ENCODE assay signal across 30 cellular contexts in the genomic region with DNA sequence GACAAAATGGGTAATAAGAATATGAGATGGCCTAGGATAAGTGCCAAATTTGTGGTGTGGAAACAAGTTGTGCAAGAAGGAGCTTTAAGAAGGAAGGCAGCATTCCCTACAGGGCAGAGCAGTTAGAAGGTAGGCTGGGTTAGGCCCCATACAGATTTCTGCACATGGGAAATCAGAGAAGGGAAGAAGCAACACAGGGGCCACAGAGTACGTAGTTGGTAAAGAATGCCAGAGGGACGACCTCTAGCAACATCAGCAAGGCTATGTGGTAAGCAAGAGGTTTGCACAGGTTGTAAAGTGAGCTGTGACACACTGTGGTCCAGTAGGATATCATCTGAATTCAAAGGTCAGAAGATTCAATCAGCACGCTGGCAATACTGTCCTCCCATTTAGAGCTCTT.
A peak's percentile ranks its signal among the peaks of the same experiment; 100 is the strongest.
DNase-seq lines count a peak whose midpoint lies in the region; ATAC-seq, FAIRE-seq and TF ChIP-seq lines count a peak whose summit lies in the region.
"Had no signal": no experiment of that assay in that cellular context is flagged by ENCODE, and none has a peak within 500 bp of the region (broad histone marks: within the 10 kb centered on the region; RNA-seq: fewer than 3 reads in every experiment).

No MANE protein-coding gene starts in this region.

- H3K27me3 Mint-ChIP-seq in WTC11 (ENCODE audit: low read depth): no peaks in the 10 kb centered on the region
- H3K27me3 Mint-ChIP-seq: stimulated activated naive B cell treated with anti-CD40 and anti-IgM and Interleukin-4, amounts not matched to agents 10 μg/mL and 1 μg/mL and 100 μg/mL, for 72 hours; T-cell had no signal

- H3K36me3 ChIP-seq in SK-N-SH (replicated peaks in 1 of 2; ENCODE audit: control insufficient read depth in 1 of 2, insufficient read depth in 2 of 2, low read length in 1 of 2): no peaks in the 10 kb centered on the region
- H3K36me3 ChIP-seq in bronchial epithelial cell (ENCODE audit: control insufficient read depth, insufficient read depth, low read length): no peaks in the 10 kb centered on the region
- no peaks in the 10 kb centered on the region for H3K36me3 ChIP-seq in psoas muscle (ENCODE audit: insufficient read depth in 1 of 2, low read depth in 1 of 2)
- H3K36me3 ChIP-seq: adrenal gland; BLaER1 treated with 17β-estradiol and CSF1 and Interleukin-3, amounts not matched to agents 10 nM and 100 nM; brain microvascular endothelial cell; Peyer's patch; SJCRH30 had no signal

- H3K27me3 ChIP-seq in SK-N-SH (ENCODE audit: insufficient read depth) (no peaks in the 10 kb centered on the region), bronchial epithelial cell (ENCODE audit: control insufficient read depth, insufficient read depth, low read length) (no peaks in the 10 kb centered on the region), psoas muscle (ENCODE audit: insufficient read depth in 3 of 3, low read length in 2 of 3) (no peaks in the 10 kb centered on the region)
- H3K27me3 ChIP-seq: adrenal gland; BLaER1 treated with 17β-estradiol and CSF1 and Interleukin-3, amounts not matched to agents 10 nM and 100 nM; brain microvascular endothelial cell; Peyer's patch; SJCRH30 had no signal

- H3K4me3 ChIP-seq in SK-N-SH (ENCODE audit: low read depth in 2 of 2, low read length in 1 of 2): no peak overlapping the region
- no peak overlapping the region for H3K4me3 ChIP-seq in bronchial epithelial cell (ENCODE audit: low read depth, low read length)
- H3K4me3 ChIP-seq in psoas muscle: no peak overlapping the region
- H3K4me3 ChIP-seq: adrenal gland; BLaER1 treated with 17β-estradiol and CSF1 and Interleukin-3, amounts not matched to agents 10 nM and 100 nM; mucosa of descending colon; Peyer's patch; SJCRH30 had no signal

- WGBS in SK-N-SH (ENCODE audit: low lambda C conversion rate): 27% methylated on average over 3 of the region's 3 CpGs
- 61 to 71% (median 63%) methylated on average over 3 of the region's 3 CpGs for WGBS in psoas muscle, 3 donors

- CTCF ChIA-PET in SK-N-SH (lab: Yijun Ruan, JAX) (interaction anchor here (1.3 kb wide), 1 partner anchor 11 kb away, joined by 4 read pairs; no protein-coding TSS in a partner anchor), WTC11 (lab: Charles Lee) (no interaction called here)

- no peaks in the 10 kb centered on the region for H3K9me2 ChIP-seq in SK-N-SH

- H3K27ac Mint-ChIP-seq in WTC11: no peak overlapping the region
- H3K27ac Mint-ChIP-seq: activated T-cell treated with anti-CD3 and anti-CD28 coated beads, Interleukin-2, amount 50 U/mL, for 72 hours; natural killer cell; stimulated activated naive B cell treated with anti-CD40 and anti-IgM and Interleukin-4, amounts not matched to agents 10 μg/mL and 1 μg/mL and 100 μg/mL, for 72 hours; T-cell had no signal

- no peak overlapping the region; a peak in 1 of 4 replicates for H3K27ac ChIP-seq in SK-N-SH (ENCODE audit: low read depth in 2 of 2, low read length in 1 of 2)
- no peak overlapping the region for H3K27ac ChIP-seq in psoas muscle
- H3K27ac ChIP-seq: 22Rv1; adrenal gland; BLaER1 treated with 17β-estradiol and CSF1 and Interleukin-3, amounts not matched to agents 10 nM and 100 nM; brain microvascular endothelial cell; Peyer's patch; SJCRH30 had no signal

- H3K9me3 Mint-ChIP-seq in WTC11: peaks cover 3% of the 10 kb centered on the region

- DNase-seq in SK-N-SH (no peak), bronchial epithelial cell (ENCODE audit: low read depth) (peak; percentile 5), left ventricle myocardium superior (no peak), psoas muscle (no peak), NOMO-1 (lab: John Stamatoyannopoulos, UW; ENCODE audit: unreplicated experiment in 2 of 2) (no peak), WTC11 (ENCODE audit: low spot score) (no peak)
- DNase-seq: activated CD4-positive, alpha-beta T cell treated with anti-CD3 and anti-CD28 coated beads, Interleukin-2, amount 50 U/mL, for 48 hours; activated naive CD4-positive, alpha-beta T cell treated with Interleukin-2 at 50 U/mL for 16 hours; activated T-cell treated with anti-CD3 and anti-CD28 coated beads, Interleukin-2, amount 50 U/mL, for 72 hours; adrenal gland; brain microvascular endothelial cell; DMS153; Karpas-422; mucosa of descending colon; natural killer cell; NCI-H146; NCI-H774; occipital lobe; Peyer's patch; SJCRH30; stimulated activated CD4-positive, alpha-beta T cell treated with anti-CD3 and anti-CD28 coated beads, Interleukin-15, amount 100 ng/mL, for 24 hours; stimulated activated naive B cell treated with anti-CD40 and anti-IgM and Interleukin-4, amounts not matched to agents 10 μg/mL and 1 μg/mL and 100 μg/mL, for 72 hours; substantia nigra; T-cell; trophoblast cell had no signal

- FAIRE-seq in bronchial epithelial cell (lab: Jason Lieb, UNC): no peak
- FAIRE-seq: GM12891 had no signal

- no peak for TF ChIP-seq EP300 in SK-N-SH (IDR thresholded peaks at IDR 0.05; ENCODE audit: borderline replicate concordance in 1 of 2, low read depth in 1 of 2, low read length in 1 of 2)

- no peak overlapping the region for H3K9ac ChIP-seq in SK-N-SH
- H3K9ac ChIP-seq: BLaER1 treated with 17β-estradiol and CSF1 and Interleukin-3, amounts not matched to agents 10 nM and 100 nM had no signal

- H3F3A ChIP-seq in SK-N-SH (replicated peaks; ENCODE audit: insufficient read depth): no peaks in the 10 kb centered on the region

- H3K9me3 ChIP-seq in SK-N-SH: no peaks in the 10 kb centered on the region
- no peaks in the 10 kb centered on the region for H3K9me3 ChIP-seq in psoas muscle
- H3K9me3 ChIP-seq: BLaER1 treated with 17β-estradiol and CSF1 and Interleukin-3, amounts not matched to agents 10 nM and 100 nM; mucosa of descending colon; Peyer's patch; SJCRH30 had no signal

- H2AFZ ChIP-seq in SK-N-SH (ENCODE audit: low read depth): no peak overlapping the region

- H3K4me2 ChIP-seq in SK-N-SH: no peak overlapping the region
- H3K4me2 ChIP-seq: BLaER1 treated with 17β-estradiol and CSF1 and Interleukin-3, amounts not matched to agents 10 nM and 100 nM had no signal

- intact Hi-C loops in left ventricle myocardium superior (cut with micrococcal nuclease) (no loop called here), psoas muscle (cut with DNase I) (no loop called here)

- TF ChIP-seq RAD21 in SK-N-SH (IDR thresholded peaks at IDR 0.05; ENCODE audit: low read length): no peak

- H3K4me1 Mint-ChIP-seq in WTC11: peaks cover 5% of the 10 kb centered on the region; the same call in 1 of the 2 replicates
- H3K4me1 Mint-ChIP-seq: natural killer cell; stimulated activated naive B cell treated with anti-CD40 and anti-IgM and Interleukin-4, amounts not matched to agents 10 μg/mL and 1 μg/mL and 100 μg/mL, for 72 hours; T-cell had no signal

- no peaks in the 10 kb centered on the region for H3K79me2 ChIP-seq in SK-N-SH (ENCODE audit: insufficient read depth)

- no peak for TF ChIP-seq CTCF in SK-N-SH (IDR thresholded peaks at IDR 0.05)
- no peak for TF ChIP-seq CTCF in bronchial epithelial cell (IDR thresholded peaks at IDR 0.05; ENCODE audit: insufficient read depth, low read length, severe bottlenecking)
- no peak for TF ChIP-seq CTCF in psoas muscle (IDR thresholded peaks at IDR 0.05)
- no peak for TF ChIP-seq CTCF in WTC11 (IDR thresholded peaks at IDR 0.05)

- POLR2A ChIA-PET in SK-N-SH (lab: Yijun Ruan, JAX) (no interaction called here), WTC11 (lab: Charles Lee) (no interaction called here)

- peak; percentile 37 for ATAC-seq in SK-N-SH treated with all-trans-retinoic acid at 6 μM for 48 hours
- peak; percentile 17 for ATAC-seq in left ventricle myocardium superior
- peak; percentile 68 to 88 (median 84) for ATAC-seq in psoas muscle
- ATAC-seq in HG02973 (IDR thresholded peaks at IDR 0.05; ENCODE audit: unreplicated experiment): no peak
- no peak for ATAC-seq in WTC11
- ATAC-seq: activated T-cell treated with anti-CD3 and anti-CD28 coated beads, Interleukin-2, amount 50 U/mL, for 72 hours; mucosa of descending colon; natural killer cell; stimulated activated naive B cell treated with anti-CD40 and anti-IgM and Interleukin-4, amounts not matched to agents 10 μg/mL and 1 μg/mL and 100 μg/mL, for 72 hours; T-cell had no signal

- no peaks in the 10 kb centered on the region for H4K20me1 ChIP-seq in SK-N-SH (ENCODE audit: insufficient read depth)
- H4K20me1 ChIP-seq: BLaER1 treated with 17β-estradiol and CSF1 and Interleukin-3, amounts not matched to agents 10 nM and 100 nM had no signal

- H3K4me1 ChIP-seq in SK-N-SH (ENCODE audit: control insufficient read depth in 1 of 2, insufficient read depth in 2 of 2, low read depth in 1 of 2, low read length in 1 of 2) (peaks cover 0 to 2% of the 10 kb centered on the region in 2 experiments; a peak in 1 of 4 replicates), psoas muscle (no peaks in the 10 kb centered on the region)
- H3K4me1 ChIP-seq: adrenal gland; BLaER1 treated with 17β-estradiol and CSF1 and Interleukin-3, amounts not matched to agents 10 nM and 100 nM; Peyer's patch; SJCRH30 had no signal

- H3K36me3 Mint-ChIP-seq in WTC11: peaks cover 2% of the 10 kb centered on the region; the same call in 1 of the 2 replicates
- H3K36me3 Mint-ChIP-seq: natural killer cell; stimulated activated naive B cell treated with anti-CD40 and anti-IgM and Interleukin-4, amounts not matched to agents 10 μg/mL and 1 μg/mL and 100 μg/mL, for 72 hours; T-cell had no signal

- no peak overlapping the region for H3K4me3 Mint-ChIP-seq in WTC11
- H3K4me3 Mint-ChIP-seq: activated T-cell treated with anti-CD3 and anti-CD28 coated beads, Interleukin-2, amount 50 U/mL, for 72 hours; natural killer cell; stimulated activated naive B cell treated with anti-CD40 and anti-IgM and Interleukin-4, amounts not matched to agents 10 μg/mL and 1 μg/mL and 100 μg/mL, for 72 hours; T-cell had no signal

TF ChIP-seq in SK-N-SH treated with all-trans-retinoic acid at 6 μM for 48 hours, 23 proteins besides CTCF, POLR2A, EP300 and RAD21 (continues in another document):
- TF ChIP-seq PPARA (CRISPR knock-in tag; IDR thresholded peaks at IDR 0.05; ENCODE audit: borderline replicate concordance) (no peak), ZFP30 (CRISPR knock-in tag; IDR thresholded peaks at IDR 0.05) (no peak), BACH2 (CRISPR knock-in tag; IDR thresholded peaks at IDR 0.05; ENCODE audit: borderline replicate concordance) (no peak)

TF ChIP-seq in SK-N-SH, 30 proteins besides CTCF, POLR2A, EP300 and RAD21:
- TF ChIP-seq NFIC (IDR thresholded peaks at IDR 0.05; ENCODE audit: borderline replicate concordance) (no peak), NRF1 (IDR thresholded peaks at IDR 0.05; ENCODE audit: low read depth, low read length) (no peak)
TF ChIP-seq in SK-N-SH: peak in this region for 0.

TF ChIP-seq in WTC11, 78 proteins besides CTCF, POLR2A, EP300 and RAD21 (continues in another document):
- no peak for TF ChIP-seq ZNF232 (CRISPR knock-in tag; IDR thresholded peaks at IDR 0.05)
- no peak for TF ChIP-seq NFATC4 (CRISPR knock-in tag; IDR thresholded peaks at IDR 0.05)
- no peak for TF ChIP-seq TCF7 (CRISPR knock-in tag; IDR thresholded peaks at IDR 0.05; ENCODE audit: low read depth)
- TF ChIP-seq EMX1 (CRISPR knock-in tag; IDR thresholded peaks at IDR 0.05): no peak

Comparison
In these comparisons a context has a peak if more than half of its experiments do, and no peak if none do; other contexts are left out.
1. ATAC-seq: peak in SK-N-SH treated with all-trans-retinoic acid at 6 μM for 48 hours (single experiment), left ventricle myocardium superior (single experiment) and psoas muscle (4 of 4); none in HG02973 (single experiment) and WTC11 (single experiment).